12 cellular contexts compared by ENCODE assay signal in the genomic region with DNA sequence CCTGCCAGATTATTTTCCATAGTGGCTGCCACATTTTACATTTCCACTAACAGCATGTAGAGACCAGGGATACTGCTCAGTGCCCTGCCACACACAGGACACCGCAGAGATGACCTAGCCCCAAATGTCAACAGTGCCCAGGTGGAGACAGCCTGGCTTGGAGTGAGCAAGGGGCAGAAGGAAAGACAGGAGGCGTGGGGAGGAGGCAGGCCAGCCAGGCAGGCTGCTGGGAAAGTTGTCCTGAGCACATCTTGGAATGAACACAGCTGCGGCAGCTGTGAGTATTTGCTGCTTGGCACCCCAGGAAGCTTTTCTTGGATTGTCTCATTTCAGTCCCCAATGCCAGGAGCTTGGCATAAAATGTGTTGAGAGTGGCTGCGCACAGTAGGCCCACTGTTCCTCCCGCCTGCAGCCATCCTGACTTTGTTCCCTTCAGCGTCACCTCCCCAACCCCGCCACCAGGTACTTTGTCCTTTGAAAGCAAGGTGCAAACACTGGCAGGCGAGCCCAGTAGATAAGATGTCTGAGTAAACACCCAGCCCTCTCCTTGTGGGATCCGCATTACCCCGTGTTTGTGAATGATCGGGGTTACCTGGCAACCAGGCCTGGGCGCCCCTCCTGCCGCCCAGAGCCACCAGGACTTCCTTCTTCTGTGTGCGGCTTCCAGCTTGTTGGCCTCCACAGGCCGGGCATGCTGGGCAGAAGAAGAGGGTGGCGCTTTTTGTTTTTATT.
DNase-seq lines count a peak whose midpoint lies in the region; ATAC-seq and TF ChIP-seq lines count a peak whose summit lies in the region.
"Had no signal": no experiment of that assay in that cellular context is flagged by ENCODE, and none has a peak within 500 bp of the region (broad histone marks: within the 10 kb centered on the region; RNA-seq: fewer than 3 reads in every experiment).

No MANE protein-coding gene starts in this region.

- WGBS in tibial nerve, 2 donors = 74 to 89% methylated on average over 12 to 16 of the region's 16 CpGs

- TF ChIP-seq CTCF in colonic mucosa (IDR thresholded peaks at IDR 0.05) (no peak), tibial nerve (IDR thresholded peaks at IDR 0.05) (no peak)

- H3K27me3 ChIP-seq in colonic mucosa (no peaks in the 10 kb centered on the region), tibial nerve (no peaks in the 10 kb centered on the region)
- H3K27me3 ChIP-seq: BE2C, cardiac muscle cell had no signal

- DNase-seq in COLO668 (lab: John Stamatoyannopoulos, UW; ENCODE audit: unreplicated experiment) (peak; percentile 91), NCI-H146 treated with DMSO at 0.1 percent for 48 hours (lab: John Stamatoyannopoulos, UW; ENCODE audit: unreplicated experiment) (peak; percentile 19), colonic mucosa (peak; percentile 93), memory B cell (ENCODE audit: low spot score in 2 of 2) (no peak), G401 (ENCODE audit: low spot score) (no peak), tibial nerve (ENCODE audit: low spot score in 2 of 2) (no peak), NCI-H345 (lab: John Stamatoyannopoulos, UW) (no peak)
- DNase-seq: BE2C, NCI-H226 had no signal

- no peaks in the 10 kb centered on the region for H3K36me3 ChIP-seq in colonic mucosa
- H3K36me3 ChIP-seq in tibial nerve = no peaks in the 10 kb centered on the region
- H3K36me3 ChIP-seq: BE2C, cardiac muscle cell had no signal

- no peak overlapping the region for H3K27ac Mint-ChIP-seq in memory B cell

- intact Hi-C loops in colonic mucosa (cut with DNase I) = loop anchor here (10.0 kb wide), 1 partner anchor 104 kb away; no protein-coding TSS in a partner anchor

- TF ChIP-seq POLR2A in tibial nerve (IDR thresholded peaks at IDR 0.05) = no peak

- TF ChIP-seq EP300 in tibial nerve (IDR thresholded peaks at IDR 0.05) = no peak

- H3K4me3 ChIP-seq in colonic mucosa (no peak overlapping the region), tibial nerve (no peak overlapping the region)
- H3K4me3 ChIP-seq: cardiac muscle cell, GM12878 had no signal

- in situ Hi-C loops in G401 (cut with HindIII; ENCODE audit: low sequenced_read_pairs) = no loop called here

- H3K9me3 ChIP-seq in colonic mucosa (no peaks in the 10 kb centered on the region), tibial nerve (no peaks in the 10 kb centered on the region)
- H3K9me3 ChIP-seq: BE2C had no signal

- H3K4me1 ChIP-seq in colonic mucosa (peaks cover 9% of the 10 kb centered on the region), tibial nerve (peaks cover 0 to 10% (median 4%) of the 10 kb centered on the region in 4 donors)
- H3K4me1 ChIP-seq: BE2C had no signal

- peaks cover 22% of the 10 kb centered on the region for H3K4me1 Mint-ChIP-seq in memory B cell

- ATAC-seq in memory B cell (ENCODE audit: low read depth) = peak; percentile 14
- no peak for ATAC-seq in HG03520 (IDR thresholded peaks at IDR 0.05; ENCODE audit: unreplicated experiment)
- ATAC-seq: GM12878 had no signal

- H3K27me3 Mint-ChIP-seq in memory B cell = no peaks in the 10 kb centered on the region

- H3K9ac ChIP-seq in colonic mucosa (ENCODE audit: low read depth in 2 of 2, low read length in 2 of 2) = peak overlapping the region in 1 of 2 donors; percentile 59

- H3K4me3 Mint-ChIP-seq in memory B cell = no peak overlapping the region

- peak overlapping the region; percentile 78 for H3K27ac ChIP-seq in colonic mucosa
- H3K27ac ChIP-seq in tibial nerve = peak overlapping the region in 1 of 4 donors; percentile 38
- H3K27ac ChIP-seq: cardiac muscle cell had no signal

- H3K9me3 Mint-ChIP-seq in memory B cell = no peaks in the 10 kb centered on the region

- H3K36me3 Mint-ChIP-seq in memory B cell = peaks cover 8% of the 10 kb centered on the region

Comparison
In these comparisons a context has a peak if more than half of its experiments do, and no peak if none do; other contexts are left out.
1. DNase-seq: peak in COLO668 (single experiment), NCI-H146 treated with DMSO at 0.1 percent for 48 hours (single experiment) and colonic mucosa (single experiment); none in memory B cell (0 of 2), G401 (single experiment), tibial nerve (0 of 2) and NCI-H345 (single experiment).